37 cellular contexts compared by ENCODE assay signal in the genomic region with DNA sequence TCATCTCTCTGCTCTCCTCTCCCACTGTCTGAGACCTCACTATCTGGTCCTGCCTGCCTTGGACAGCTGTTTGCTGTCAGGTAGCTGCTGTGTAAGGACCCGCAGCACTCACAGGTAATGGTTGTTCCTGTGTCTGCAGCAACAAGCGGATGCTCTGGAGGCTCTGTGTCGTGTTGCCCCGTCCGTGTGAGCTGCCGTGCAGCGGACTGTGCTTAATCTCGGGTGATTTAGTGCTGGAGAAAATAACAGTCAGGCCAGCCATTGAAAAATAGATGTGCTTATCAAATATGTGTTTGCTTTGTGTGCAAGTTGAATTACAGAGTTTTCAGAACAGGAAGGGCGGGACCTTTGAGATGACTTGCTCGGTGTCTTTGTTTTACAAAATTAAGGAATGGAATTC.
"Had no signal": no experiment of that assay in that cellular context is flagged by ENCODE, and none has a peak within 500 bp of the region (broad histone marks: within the 10 kb centered on the region; RNA-seq: fewer than 3 reads in every experiment).

No MANE protein-coding gene starts in this region.

- H3K27ac Mint-ChIP-seq: activated B cell treated with CpG ODN at 0.5 μM for 24 hours; activated CD4-positive, alpha-beta memory T cell treated with anti-CD3 and anti-CD28 coated beads for 36 hours; activated naive CD8-positive, alpha-beta T cell treated with anti-CD3 and anti-CD28 coated beads for 36 hours; IgD-negative memory B cell; T-cell; T-helper 17 cell had no signal

- H3K4me1 Mint-ChIP-seq: activated B cell treated with CpG ODN at 0.5 μM for 24 hours; activated naive CD8-positive, alpha-beta T cell treated with anti-CD3 and anti-CD28 coated beads for 36 hours; IgD-negative memory B cell; T-cell; T-helper 17 cell had no signal

- H3K4me3 Mint-ChIP-seq: activated B cell treated with CpG ODN at 0.5 μM for 24 hours; activated CD4-positive, alpha-beta memory T cell treated with anti-CD3 and anti-CD28 coated beads for 36 hours; activated naive CD8-positive, alpha-beta T cell treated with anti-CD3 and anti-CD28 coated beads for 36 hours; T-cell; T-helper 17 cell had no signal

- ATAC-seq: Right ventricle myocardium inferior, SK-N-SH treated with all-trans-retinoic acid at 6 μM for 48 hours, T-cell, T-helper 17 cell had no signal

- H3K36me3 Mint-ChIP-seq: activated CD4-positive, alpha-beta memory T cell treated with anti-CD3 and anti-CD28 coated beads for 36 hours; activated naive CD8-positive, alpha-beta T cell treated with anti-CD3 and anti-CD28 coated beads for 36 hours; T-cell had no signal

- H3K4me3 ChIP-seq: cardiac muscle cell, MG63, PC-9 had no signal

- H3K27ac ChIP-seq: cardiac muscle cell, PC-9, RWPE1, VCaP had no signal

- DNase-seq: activated B cell treated with CpG ODN at 0.5 μM for 24 hours; activated CD4-positive, alpha-beta memory T cell treated with anti-CD3 and anti-CD28 coated beads for 36 hours; activated CD4-positive, alpha-beta T cell treated with anti-CD3 and anti-CD28 coated beads for 4 hours; activated CD4-positive, alpha-beta T cell treated with anti-CD3 and anti-CD28 coated beads, Interleukin-2, amount 50 U/mL, for 1 hour; activated CD4-positive, CD25-positive, alpha-beta regulatory T cell treated with anti-CD3 and anti-CD28 coated beads, Interleukin-2, amount 50 U/mL, for 72 hours; activated CD8-positive, alpha-beta memory T cell treated with anti-CD3 and anti-CD28 coated beads, Interleukin-2, amount 50 U/mL, for 4 hours; activated effector memory CD4-positive, alpha-beta T cell treated with anti-CD3 and anti-CD28 coated beads, Interleukin-2, amount 50 U/mL, for 16 hours; activated naive CD4-positive, alpha-beta T cell; activated naive CD4-positive, alpha-beta T cell treated with anti-CD3 and anti-CD28 coated beads, Interleukin-2, amount 50 U/mL, for 16 hours; activated naive CD8-positive, alpha-beta T cell treated with anti-CD3 and anti-CD28 coated beads for 36 hours; activated T-cell treated with anti-CD3 and anti-CD28 coated beads for 4 hours; activated T-cell treated with anti-CD3 and anti-CD28 coated beads, Interleukin-2, amount 50 U/mL, for 48 hours; amniotic stem cell; aorta; Kasumi-1; KG1; MG63; MV-4-11; NCI-H1092; NCI-H1436 treated with DMSO at 0.1 percent for 48 hours; NCI-H1694 treated with DMSO at 0.1 percent for 48 hours; NCI-H2029; NCI-H2227 treated with DMSO at 0.1 percent for 48 hours; NCI-H446 treated with DMSO at 0.1 percent for 48 hours; NCI-H524; NCI-H69; NK-92 treated with Interleukin-12 subunit alpha and Interleukin-12 subunit beta, amount 100 ng/mL, for 24 hours; PC-9; SIG-M5; T-cell; T-helper 17 cell had no signal

- H2AFZ ChIP-seq: PC-9 had no signal

- H3K27me3 Mint-ChIP-seq: activated B cell treated with CpG ODN at 0.5 μM for 24 hours; activated CD4-positive, alpha-beta memory T cell treated with anti-CD3 and anti-CD28 coated beads for 36 hours; activated naive CD8-positive, alpha-beta T cell treated with anti-CD3 and anti-CD28 coated beads for 36 hours; IgD-negative memory B cell; T-cell; T-helper 17 cell had no signal

- H3K9me3 ChIP-seq: MG63 had no signal

- H3K36me3 ChIP-seq: cardiac muscle cell, MG63 had no signal

- H3K27me3 ChIP-seq: cardiac muscle cell, MG63 had no signal

- H3K4me2 ChIP-seq: PC-9 had no signal
